Comparison of ENCODE assay signal across 1 cellular context in genomic region chr1:198647055-198647454, GRCh38.
TF ChIP-seq lines count a peak whose summit lies in the region.

No MANE protein-coding gene starts in this region.

TF ChIP-seq in GM12878, 131 proteins besides CTCF, POLR2A, EP300 and RAD21:
- no peak for TF ChIP-seq BHLHE40 (IDR thresholded peaks at IDR 0.05; ENCODE audit: borderline replicate concordance in 1 of 2, low read depth in 2 of 2, low read length in 1 of 2)
- no peak for TF ChIP-seq E4F1 (IDR thresholded peaks at IDR 0.05; ENCODE audit: borderline replicate concordance, partially characterized antibody)
- TF ChIP-seq TARDBP (IDR thresholded peaks at IDR 0.05; ENCODE audit: borderline replicate concordance), result no peak
- TF ChIP-seq CBX5 (IDR thresholded peaks at IDR 0.05; ENCODE audit: low read depth), result no peak
- no peak for TF ChIP-seq TBL1XR1 (IDR thresholded peaks at IDR 0.05; ENCODE audit: low read depth, low read length)
- no peak for TF ChIP-seq IKZF1 (conservative IDR thresholded peaks at IDR 0.05)
- TF ChIP-seq REST (IDR thresholded peaks at IDR 0.05; ENCODE audit: low read depth, low read length), result no peak
- TF ChIP-seq PBX3 (IDR thresholded peaks at IDR 0.05; ENCODE audit: insufficient replicate concordance, low read depth, low read length), result no peak
- TF ChIP-seq IRF3 (IDR thresholded peaks at IDR 0.05), result no peak
- TF ChIP-seq PRDM15 (CRISPR knock-in tag; IDR thresholded peaks at IDR 0.05), result no peak
- TF ChIP-seq GABPA (IDR thresholded peaks at IDR 0.05; ENCODE audit: low read depth), result no peak
- no peak for TF ChIP-seq PKNOX1 (IDR thresholded peaks at IDR 0.05)
- no peak for TF ChIP-seq YY1 (IDR thresholded peaks at IDR 0.05; ENCODE audit: low read depth, low read length)
- TF ChIP-seq HSF1 (IDR thresholded peaks at IDR 0.05; ENCODE audit: low read depth, low read length), result no peak
- no peak for TF ChIP-seq SREBF2 (IDR thresholded peaks at IDR 0.05; ENCODE audit: low read length)
- TF ChIP-seq STAT1 (conservative IDR thresholded peaks at IDR 0.05), result no peak
- no peak for TF ChIP-seq FOXK2 (IDR thresholded peaks at IDR 0.05)
- no peak for TF ChIP-seq ZZZ3 (IDR thresholded peaks at IDR 0.05; ENCODE audit: control insufficient read depth, insufficient read length, low read depth)
